ENCODE assay signal across 23 cellular contexts in genomic region chr15:60509470-60509869, GRCh38. TPM values are rescaled to one million over a fixed set of nuclear protein-coding genes. Genes with fewer than 3 reads are reported as not detected.
DNase-seq lines count a peak whose midpoint lies in the region; ATAC-seq, FAIRE-seq and TF ChIP-seq lines count a peak whose summit lies in the region.
"Had no signal": no experiment of that assay in that cellular context is flagged by ENCODE, and none has a peak within 500 bp of the region (broad histone marks: within the 10 kb centered on the region; RNA-seq: fewer than 3 reads in every experiment).

No MANE protein-coding gene starts in this region.

- H3K4me3 Mint-ChIP-seq in activated naive CD4-positive, alpha-beta T cell treated with anti-CD3 and anti-CD28 coated beads, Interleukin-2, amount 10 ng/mL, durations not matched to agents 7 days and 5 days = no peak overlapping the region
- no peak overlapping the region for H3K4me3 Mint-ChIP-seq in WTC11
- H3K4me3 Mint-ChIP-seq: activated T-helper 1 cell treated with anti-CD3 and anti-CD28 coated beads, Interleukin-12 subunit alpha, Interleukin-12 subunit beta, Interleukin-2, Interleukin-4 antibody, amounts not matched to agents 30 ng/mL and 10 ng/mL and 1 ng/mL, durations not matched to agents 14 hours and 24 hours and 36 hours; brain; stimulated activated memory B cell treated with anti-CD40 and anti-IgM and Interleukin-4, amounts not matched to agents 10 μg/mL and 1 μg/mL and 100 μg/mL, for 72 hours had no signal

- POLR2A ChIA-PET in WTC11 (lab: Charles Lee) = no interaction called here

- H3K4me1 ChIP-seq in psoas muscle = peaks cover 23% of the 10 kb centered on the region
- H3K4me1 ChIP-seq: HAP-1, SJCRH30 had no signal

- intact Hi-C loops in psoas muscle (cut with DNase I) = loop anchor here in 1 of 2 donors (5.0 to 10.0 kb wide), 2 partner anchors 408 to 535 kb away; no protein-coding TSS in a partner anchor

- peak; percentile 33 to 70 for ATAC-seq in activated naive CD4-positive, alpha-beta T cell treated with anti-CD3 and anti-CD28 coated beads, Interleukin-2, amount 50 U/mL, for 72 hours
- ATAC-seq in WTC11 (no peak), psoas muscle (no peak)
- ATAC-seq: left ventricle myocardium superior; stimulated activated memory B cell treated with anti-CD40 and anti-IgM and Interleukin-4, amounts not matched to agents 10 μg/mL and 1 μg/mL and 100 μg/mL, for 72 hours had no signal

- H3K4me1 Mint-ChIP-seq in activated naive CD4-positive, alpha-beta T cell treated with anti-CD3 and anti-CD28 coated beads, Interleukin-2, amount 10 ng/mL, durations not matched to agents 7 days and 5 days = peaks cover 41% of the 10 kb centered on the region
- H3K4me1 Mint-ChIP-seq in WTC11 = peaks cover 6% of the 10 kb centered on the region

- H3K9me3 Mint-ChIP-seq in activated naive CD4-positive, alpha-beta T cell treated with anti-CD3 and anti-CD28 coated beads, Interleukin-2, amount 50 U/mL, for 72 hours = no peaks in the 10 kb centered on the region
- no peaks in the 10 kb centered on the region for H3K9me3 Mint-ChIP-seq in activated naive CD4-positive, alpha-beta T cell treated with anti-CD3 and anti-CD28 coated beads, Interleukin-2, amount 10 ng/mL, durations not matched to agents 7 days and 5 days
- no peaks in the 10 kb centered on the region for H3K9me3 Mint-ChIP-seq in WTC11
- H3K9me3 Mint-ChIP-seq: activated T-helper 1 cell treated with anti-CD3 and anti-CD28 coated beads, Interleukin-12 subunit alpha, Interleukin-12 subunit beta, Interleukin-2, Interleukin-4 antibody, amounts not matched to agents 30 ng/mL and 10 ng/mL and 1 ng/mL, durations not matched to agents 14 hours and 24 hours and 36 hours; brain; stimulated activated memory B cell treated with anti-CD40 and anti-IgM and Interleukin-4, amounts not matched to agents 10 μg/mL and 1 μg/mL and 100 μg/mL, for 72 hours had no signal

- 28 to 57% (median 32%) methylated on average over 3 of the region's 3 CpGs for WGBS in psoas muscle, 3 donors

- no peak overlapping the region for H3K4me3 ChIP-seq in epithelial cell of esophagus (ENCODE audit: low read length)
- no peak overlapping the region for H3K4me3 ChIP-seq in psoas muscle
- H3K4me3 ChIP-seq: coronary artery, HAP-1, SJCRH30, skin epidermis, thyroid gland had no signal

- no peak for DNase-seq in activated naive CD4-positive, alpha-beta T cell treated with anti-CD3 and anti-CD28 coated beads, Interleukin-2, amount 50 U/mL, for 72 hours (ENCODE audit: low spot score in 2 of 2)
- no peak for DNase-seq in activated naive CD4-positive, alpha-beta T cell treated with anti-CD3 and anti-CD28 coated beads, Interleukin-2, amount 10 ng/mL, durations not matched to agents 7 days and 5 days
- DNase-seq in WTC11 (ENCODE audit: low spot score) (no peak), epithelial cell of esophagus (ENCODE audit: low read depth) (peak; percentile 34), psoas muscle (no peak), frontal cortex (ENCODE audit: low spot score in 2 of 2) (no peak), cerebellar cortex (ENCODE audit: low spot score) (no peak), NCI-H1092 treated with DMSO at 0.1 percent for 48 hours (lab: John Stamatoyannopoulos, UW) (no peak)
- DNase-seq: activated CD4-positive, alpha-beta T cell treated with anti-CD3 and anti-CD28 coated beads, Interleukin-2, amount 50 U/mL, for 48 hours; C1 segment of cervical spinal cord; left ventricle myocardium superior; NCI-H1417; NCI-H510A; SJCRH30; stimulated activated CD4-positive, alpha-beta T cell treated with anti-CD3 and anti-CD28 coated beads, Interleukin-1b, Interleukin-23, amount 100 ng/mL, for 48 hours; thyroid gland had no signal

- peak overlapping the region in 1 of 2 donors; percentile 65 for H3K27ac Mint-ChIP-seq in activated naive CD4-positive, alpha-beta T cell treated with anti-CD3 and anti-CD28 coated beads, Interleukin-2, amount 50 U/mL, for 72 hours
- no peak overlapping the region for H3K27ac Mint-ChIP-seq in activated naive CD4-positive, alpha-beta T cell treated with anti-CD3 and anti-CD28 coated beads, Interleukin-2, amount 10 ng/mL, durations not matched to agents 7 days and 5 days
- peak overlapping the region; percentile 95; the same call in 1 of the 2 replicates for H3K27ac Mint-ChIP-seq in WTC11
- H3K27ac Mint-ChIP-seq: activated T-helper 1 cell treated with anti-CD3 and anti-CD28 coated beads, Interleukin-12 subunit alpha, Interleukin-12 subunit beta, Interleukin-2, Interleukin-4 antibody, amounts not matched to agents 30 ng/mL and 10 ng/mL and 1 ng/mL, durations not matched to agents 14 hours and 24 hours and 36 hours; stimulated activated memory B cell treated with anti-CD40 and anti-IgM and Interleukin-4, amounts not matched to agents 10 μg/mL and 1 μg/mL and 100 μg/mL, for 72 hours had no signal

- H3K36me3 ChIP-seq in psoas muscle (ENCODE audit: insufficient read depth in 1 of 2, low read depth in 1 of 2) = peaks cover 0 to 71% of the 10 kb centered on the region in 2 donors

- H3K9me3 ChIP-seq in psoas muscle = no peaks in the 10 kb centered on the region
- H3K9me3 ChIP-seq: HAP-1, SJCRH30, thyroid gland had no signal

- H3K27me3 Mint-ChIP-seq in activated naive CD4-positive, alpha-beta T cell treated with anti-CD3 and anti-CD28 coated beads, Interleukin-2, amount 10 ng/mL, durations not matched to agents 7 days and 5 days = no peaks in the 10 kb centered on the region
- H3K27me3 Mint-ChIP-seq in WTC11 (ENCODE audit: low read depth) = no peaks in the 10 kb centered on the region
- H3K27me3 Mint-ChIP-seq: stimulated activated memory B cell treated with anti-CD40 and anti-IgM and Interleukin-4, amounts not matched to agents 10 μg/mL and 1 μg/mL and 100 μg/mL, for 72 hours had no signal

- FAIRE-seq in frontal cortex (lab: Jason Lieb, UNC) = no peak
- FAIRE-seq: GM18507 had no signal

- H3K27ac ChIP-seq in psoas muscle = peak overlapping the region; percentile 66
- H3K27ac ChIP-seq: coronary artery, SJCRH30, thyroid gland had no signal

- H3K36me3 Mint-ChIP-seq in activated naive CD4-positive, alpha-beta T cell treated with anti-CD3 and anti-CD28 coated beads, Interleukin-2, amount 50 U/mL, for 72 hours = peaks cover 20 to 71% of the 10 kb centered on the region in 2 donors
- peaks cover 70% of the 10 kb centered on the region for H3K36me3 Mint-ChIP-seq in activated naive CD4-positive, alpha-beta T cell treated with anti-CD3 and anti-CD28 coated beads, Interleukin-2, amount 10 ng/mL, durations not matched to agents 7 days and 5 days
- H3K36me3 Mint-ChIP-seq in WTC11 = no peaks in the 10 kb centered on the region; the same call in 1 of the 2 replicates

- no peaks in the 10 kb centered on the region for H3K27me3 ChIP-seq in psoas muscle (ENCODE audit: insufficient read depth in 3 of 3, low read length in 2 of 3)
- H3K27me3 ChIP-seq: SJCRH30, thyroid gland had no signal

- CTCF ChIA-PET in activated naive CD4-positive, alpha-beta T cell treated with anti-CD3 and anti-CD28 coated beads, Interleukin-2, amount 10 ng/mL, durations not matched to agents 7 days and 5 days (lab: Charles Lee) = interaction anchor here (1.1 to 4.6 kb wide), 12 partner anchors 8 to 1324 kb away, joined by 3 to 54 read pairs (median 10); no protein-coding TSS in a partner anchor
- CTCF ChIA-PET in WTC11 (lab: Charles Lee) = interaction anchor here (0.6 to 6.1 kb wide), 6 partner anchors 8 to 423 kb away, joined by 3 to 78 read pairs (median 8); no protein-coding TSS in a partner anchor

- no peak for TF ChIP-seq CTCF in WTC11 (IDR thresholded peaks at IDR 0.05)
- no peak for TF ChIP-seq CTCF in epithelial cell of esophagus (IDR thresholded peaks at IDR 0.05; ENCODE audit: insufficient read depth, low read depth, low read length, missing control alignments)
- TF ChIP-seq CTCF in psoas muscle (IDR thresholded peaks at IDR 0.05) = no peak

TF ChIP-seq in WTC11, 78 proteins besides CTCF, POLR2A, EP300 and RAD21 (continues in another document):
- TF ChIP-seq ZNF396 (CRISPR knock-in tag; IDR thresholded peaks at IDR 0.05; ENCODE audit: borderline replicate concordance) (no peak), ZNF121 (CRISPR knock-in tag; IDR thresholded peaks at IDR 0.05) (no peak), GABPB1 (CRISPR knock-in tag; IDR thresholded peaks at IDR 0.05) (no peak), PREB (CRISPR knock-in tag; IDR thresholded peaks at IDR 0.05; ENCODE audit: borderline replicate concordance) (no peak), RORB (CRISPR knock-in tag; IDR thresholded peaks at IDR 0.05) (no peak), USF1 (CRISPR knock-in tag; IDR thresholded peaks at IDR 0.05) (no peak), ZBTB43 (CRISPR knock-in tag; IDR thresholded peaks at IDR 0.05) (no peak)

RNA-seq across cellular contexts. Expression of gene ICE2, which starts 30.5 kb away (rescaled TPM):
- 10 to 100 TPM; 52.5 to 76.1 TPM for total RNA-seq in activated naive CD4-positive, alpha-beta T cell treated with anti-CD3 and anti-CD28 coated beads, Interleukin-2, amount 50 U/mL, for 72 hours
- total RNA-seq in WTC11 (2021) = 76.9 to 84.3 TPM (median 77.5 TPM) in 3 replicates
- total RNA-seq in psoas muscle = 10 to 100 TPM; 20.0 to 25.9 (median 22.7) TPM
- 10 to 100 TPM in 1 of 3 donors, 1 to 10 TPM in 2; 5.2 to 12.5 (median 6.6) TPM for polyA plus RNA-seq in psoas muscle
- total RNA-seq in frontal cortex = 38.3 TPM

Comparison
In these comparisons a context has a peak if more than half of its experiments do, and no peak if none do; other contexts are left out.
1. ATAC-seq: peak in activated naive CD4-positive, alpha-beta T cell treated with anti-CD3 and anti-CD28 coated beads, Interleukin-2, amount 50 U/mL, for 72 hours (2 of 2); none in WTC11 (single experiment) and psoas muscle (0 of 4).